ENCODE assay signal across 10 cellular contexts in the genomic region with DNA sequence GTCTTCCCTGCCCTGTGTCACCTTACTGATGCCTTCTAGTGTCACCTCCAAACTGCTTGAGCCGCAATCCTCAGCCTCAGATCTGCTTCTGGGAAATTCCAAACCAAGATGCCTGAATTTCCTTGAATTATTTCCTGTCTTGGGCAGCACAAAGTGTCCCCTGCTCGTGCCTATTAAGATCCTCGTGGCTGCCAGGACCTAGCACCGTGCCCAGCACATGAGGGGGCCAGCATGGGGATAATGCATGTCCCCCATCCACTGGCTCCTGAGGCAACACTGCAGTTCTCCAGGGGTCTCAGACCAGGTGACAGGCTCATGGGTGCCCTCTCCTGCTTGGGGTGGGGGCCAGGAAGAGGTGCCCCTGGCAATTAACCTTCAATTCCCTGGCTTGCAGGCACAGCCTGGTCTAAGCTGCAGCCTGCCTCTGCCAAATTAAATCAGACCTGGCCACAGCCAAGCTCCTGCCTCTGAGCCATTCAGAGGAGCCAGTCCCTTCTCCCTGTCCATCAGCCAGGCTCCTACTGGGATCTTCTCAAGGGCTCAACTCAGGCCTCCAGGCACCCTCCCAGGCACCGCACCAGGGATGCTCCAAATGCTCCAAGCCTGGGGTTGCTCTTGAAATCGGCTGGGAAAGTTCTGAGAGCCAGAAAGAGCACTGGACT.
"Had no signal": no experiment of that assay in that cellular context is flagged by ENCODE, and none has a peak within 500 bp of the region (broad histone marks: within the 10 kb centered on the region; RNA-seq: fewer than 3 reads in every experiment).

No MANE protein-coding gene starts in this region.

- H3K4me3 ChIP-seq: hepatocyte, thoracic aorta had no signal

- ATAC-seq: activated CD4-positive, CD25-positive, alpha-beta regulatory T cell treated with anti-CD3 and anti-CD28 coated beads, Interleukin-2, amount 50 U/mL, for 24 hours; activated T-cell treated with anti-CD3 and anti-CD28 coated beads, Interleukin-2, amount 50 U/mL, for 4 hours; effector memory CD8-positive, alpha-beta T cell had no signal

- H2AFZ ChIP-seq: hepatocyte had no signal

- H3K79me2 ChIP-seq: hepatocyte had no signal

- H3K27ac ChIP-seq: hepatocyte, thoracic aorta had no signal

- DNase-seq: activated gamma-delta T cell treated with Interleukin-2 at 50 U/mL for 16 hours; activated naive CD8-positive, alpha-beta T cell treated with anti-CD3 and anti-CD28 coated beads for 36 hours; activated T-cell treated with anti-CD3 and anti-CD28 coated beads, Interleukin-2, amount 50 U/mL, for 4 hours; effector memory CD8-positive, alpha-beta T cell; retina; stimulated activated CD4-positive, alpha-beta T cell treated with anti-CD3 and anti-CD28 coated beads, Interleukin-15, amount 100 ng/mL, for 24 hours; stimulated activated CD4-positive, alpha-beta T cell treated with anti-CD3 and anti-CD28 coated beads, Interleukin-4, amount 100 ng/mL, for 24 hours had no signal

- H3K27me3 ChIP-seq: hepatocyte had no signal

- H3K9me3 ChIP-seq: thoracic aorta had no signal

- H3K4me2 ChIP-seq: hepatocyte had no signal

- H3K36me3 ChIP-seq: thoracic aorta had no signal
